Comparison of ENCODE assay signal across 10 cellular contexts in genomic region chr13:23175920-23176319, GRCh38. TPM values are rescaled to one million over a fixed set of nuclear protein-coding genes. Genes with fewer than 3 reads are reported as not detected.
A peak's percentile ranks its signal among the peaks of the same experiment; 100 is the strongest.
DNase-seq lines count a peak whose midpoint lies in the region; ATAC-seq, FAIRE-seq and TF ChIP-seq lines count a peak whose summit lies in the region.
"Had no signal": no experiment of that assay in that cellular context is flagged by ENCODE, and none has a peak within 500 bp of the region (broad histone marks: within the 10 kb centered on the region; RNA-seq: fewer than 3 reads in every experiment).

No MANE protein-coding gene starts in this region.

- H3F3A ChIP-seq in Loucy (ENCODE audit: low read depth), result no peaks in the 10 kb centered on the region

- H3K9me2 ChIP-seq in Loucy (replicated peaks; ENCODE audit: low read depth, low read length), result no peaks in the 10 kb centered on the region

- DNase-seq in GM03348 (ENCODE audit: low spot score) (peak; percentile 47), bronchial epithelial cell (ENCODE audit: low read depth) (peak; percentile 21), osteoblast (ENCODE audit: insufficient read length, low spot score, missing footprints) (no peak), H4 (ENCODE audit: low spot score) (no peak), tibial nerve (ENCODE audit: low spot score in 2 of 2) (no peak)
- no peak for DNase-seq in CD8-positive, alpha-beta T cell
- DNase-seq: activated effector memory CD4-positive, alpha-beta T cell treated with anti-CD3 and anti-CD28 coated beads, Interleukin-2, amount 50 U/mL, for 16 hours had no signal

- H3K4me2 ChIP-seq in Loucy (ENCODE audit: low read depth, low read length, poor library complexity, severe bottlenecking) (no peak overlapping the region), osteoblast (ENCODE audit: insufficient read depth, low read length) (no peak overlapping the region)

- intact Hi-C loops in CD8-positive, alpha-beta T cell (cut with DNase I, micrococcal nuclease), result no loop called here

- no peaks in the 10 kb centered on the region for H3K36me3 Mint-ChIP-seq in CD8-positive, alpha-beta T cell

- CTCF ChIA-PET in CD8-positive, alpha-beta T cell (lab: Charles Lee), result no interaction called here

- no peaks in the 10 kb centered on the region for H3K4me1 Mint-ChIP-seq in CD8-positive, alpha-beta T cell (ENCODE audit: low read depth)

- no peak overlapping the region for H3K4me3 Mint-ChIP-seq in CD8-positive, alpha-beta T cell

- no peaks in the 10 kb centered on the region for H3K36me3 ChIP-seq in Loucy (ENCODE audit: insufficient read depth, low read length)
- no peaks in the 10 kb centered on the region for H3K36me3 ChIP-seq in bronchial epithelial cell (ENCODE audit: control insufficient read depth, insufficient read depth, low read length)
- no peaks in the 10 kb centered on the region for H3K36me3 ChIP-seq in osteoblast (ENCODE audit: insufficient read depth, low read length)
- H3K36me3 ChIP-seq in tibial nerve, result no peaks in the 10 kb centered on the region
- no peaks in the 10 kb centered on the region for H3K36me3 ChIP-seq in CD8-positive, alpha-beta T cell (ENCODE audit: insufficient read depth, low read length)
- H3K36me3 ChIP-seq: right atrium auricular region had no signal

- no peak overlapping the region for H3K27ac Mint-ChIP-seq in CD8-positive, alpha-beta T cell

- H3K9me3 ChIP-seq in Loucy (ENCODE audit: insufficient read depth, low read depth, low read length) (no peaks in the 10 kb centered on the region), osteoblast (ENCODE audit: low read depth, low read length) (no peaks in the 10 kb centered on the region), tibial nerve (no peaks in the 10 kb centered on the region)
- no peaks in the 10 kb centered on the region for H3K9me3 ChIP-seq in CD8-positive, alpha-beta T cell (ENCODE audit: low read length)
- H3K9me3 ChIP-seq: right atrium auricular region had no signal

- no peaks in the 10 kb centered on the region for H3K4me1 ChIP-seq in Loucy (ENCODE audit: insufficient read depth, low read length, poor library complexity, severe bottlenecking)
- no peaks in the 10 kb centered on the region for H3K4me1 ChIP-seq in osteoblast (ENCODE audit: insufficient read depth, low read length)
- H3K4me1 ChIP-seq in tibial nerve, result no peaks in the 10 kb centered on the region
- no peaks in the 10 kb centered on the region for H3K4me1 ChIP-seq in CD8-positive, alpha-beta T cell (ENCODE audit: insufficient read depth, low read length)
- H3K4me1 ChIP-seq: right atrium auricular region had no signal

- H3K9ac ChIP-seq in Loucy (ENCODE audit: low read depth, low read length, poor library complexity, severe bottlenecking), result no peak overlapping the region

- H3K9me3 Mint-ChIP-seq in CD8-positive, alpha-beta T cell, result peaks cover 8% of the 10 kb centered on the region

- H4K20me1 ChIP-seq in Loucy (ENCODE audit: insufficient read depth, low read length, poor library complexity, severe bottlenecking) (no peaks in the 10 kb centered on the region), osteoblast (ENCODE audit: insufficient read depth, low read length) (no peaks in the 10 kb centered on the region)

- peaks cover 7% of the 10 kb centered on the region for H3K27me3 Mint-ChIP-seq in CD8-positive, alpha-beta T cell (ENCODE audit: low read depth)

- H3K27me3 ChIP-seq in Loucy (ENCODE audit: insufficient read depth, low read length, poor library complexity, severe bottlenecking), result no peaks in the 10 kb centered on the region
- H3K27me3 ChIP-seq in bronchial epithelial cell (ENCODE audit: control insufficient read depth, insufficient read depth, low read length), result no peaks in the 10 kb centered on the region
- no peaks in the 10 kb centered on the region for H3K27me3 ChIP-seq in osteoblast (ENCODE audit: insufficient read depth, low read length)
- H3K27me3 ChIP-seq in tibial nerve, result no peaks in the 10 kb centered on the region
- H3K27me3 ChIP-seq in CD8-positive, alpha-beta T cell (ENCODE audit: insufficient read depth, low read length), result no peaks in the 10 kb centered on the region
- H3K27me3 ChIP-seq: right atrium auricular region had no signal

- TF ChIP-seq EP300 in tibial nerve (IDR thresholded peaks at IDR 0.05), result no peak

- TF ChIP-seq CTCF in Loucy (conservative IDR thresholded peaks at IDR 0.05; ENCODE audit: low read length), result peak; percentile 61
- TF ChIP-seq CTCF in bronchial epithelial cell (IDR thresholded peaks at IDR 0.05; ENCODE audit: insufficient read depth, low read length, severe bottlenecking), result no peak
- TF ChIP-seq CTCF in osteoblast (IDR thresholded peaks at IDR 0.05; ENCODE audit: extremely low read depth, low read depth, low read length), result peak; percentile 47
- TF ChIP-seq CTCF in tibial nerve (IDR thresholded peaks at IDR 0.05), result peak in 1 of 5 experiments; percentile 19
- no peak for TF ChIP-seq CTCF in CD8-positive, alpha-beta T cell (IDR thresholded peaks at IDR 0.05)

- no peak for TF ChIP-seq POLR2A in tibial nerve (IDR thresholded peaks at IDR 0.05)

- H2AFZ ChIP-seq in Loucy (ENCODE audit: low read length) (no peak overlapping the region), osteoblast (ENCODE audit: low read length) (no peak overlapping the region)

- ATAC-seq in CD8-positive, alpha-beta T cell, result no peak

- H3K4me3 ChIP-seq in Loucy (ENCODE audit: low read length, poor library complexity, severe bottlenecking), result no peak overlapping the region
- no peak overlapping the region for H3K4me3 ChIP-seq in bronchial epithelial cell (ENCODE audit: low read depth, low read length)
- H3K4me3 ChIP-seq in osteoblast (ENCODE audit: insufficient read depth, low read length), result no peak overlapping the region
- H3K4me3 ChIP-seq in tibial nerve, result no peak overlapping the region
- H3K4me3 ChIP-seq in CD8-positive, alpha-beta T cell (ENCODE audit: low read depth, low read length), result no peak overlapping the region
- H3K4me3 ChIP-seq: right atrium auricular region had no signal

- no peak for FAIRE-seq in bronchial epithelial cell (lab: Jason Lieb, UNC)
- FAIRE-seq: keratinocyte had no signal

- no peaks in the 10 kb centered on the region for H3K79me2 ChIP-seq in Loucy (ENCODE audit: insufficient read depth, low read length)
- no peaks in the 10 kb centered on the region for H3K79me2 ChIP-seq in osteoblast (ENCODE audit: insufficient read depth, low read length)

- WGBS in tibial nerve, 2 donors, result 0% methylated on average over 1 of the region's 1 CpG

- H3K27ac ChIP-seq in osteoblast (ENCODE audit: low read depth, low read length) (no peak overlapping the region), tibial nerve (no peak overlapping the region)
- no peak overlapping the region for H3K27ac ChIP-seq in CD8-positive, alpha-beta T cell (ENCODE audit: low read depth, low read length)
- H3K27ac ChIP-seq: right atrium auricular region had no signal

- POLR2A ChIA-PET in CD8-positive, alpha-beta T cell (lab: Charles Lee), result no interaction called here

RNA-seq across cellular contexts. Expression of gene SGCG, which starts 4.9 kb away (rescaled TPM):
- total RNA-seq in bronchial epithelial cell, result 1.2 and 2.1 TPM in 2 replicates
- total RNA-seq in osteoblast, result 1.4 TPM in 1 of 2 replicates, not detected in the other
- 0.51 and 0.62 TPM in 2 replicates for total RNA-seq in H4 (2014; rRNA removed; shearing (Covaris generic))
- 1 to 10 TPM; 1.1 to 2.0 (median 1.7) TPM for total RNA-seq in tibial nerve
- not detected for total RNA-seq in CD8-positive, alpha-beta T cell

Comparison
In these comparisons a context has a peak if more than half of its experiments do, and no peak if none do; other contexts are left out.
1. DNase-seq: peak in GM03348 (single experiment) and bronchial epithelial cell (single experiment); none in osteoblast (single experiment), H4 (single experiment), tibial nerve (0 of 2) and CD8-positive, alpha-beta T cell (0 of 7).
2. CTCF ChIP-seq: peak in Loucy (single experiment) and osteoblast (single experiment); none in bronchial epithelial cell (single experiment) and CD8-positive, alpha-beta T cell (single experiment).